ENCODE assay signal across 31 cellular contexts in genomic region chr6:62479722-62480121, GRCh38.
"Had no signal": no experiment of that assay in that cellular context is flagged by ENCODE, and none has a peak within 500 bp of the region (broad histone marks: within the 10 kb centered on the region; RNA-seq: fewer than 3 reads in every experiment).

No MANE protein-coding gene starts in this region.

- DNase-seq: activated CD4-positive, alpha-beta memory T cell treated with anti-CD3 and anti-CD28 coated beads, Interleukin-2, amount 10 ng/mL, durations not matched to agents 7 days and 5 days; activated CD4-positive, alpha-beta T cell treated with anti-CD3 and anti-CD28 coated beads, Interleukin-2, amount 10 ng/mL, durations not matched to agents 7 days and 5 days; activated CD4-positive, CD25-positive, alpha-beta regulatory T cell treated with anti-CD3 and anti-CD28 coated beads, Interleukin-2, amount 50 U/mL, for 72 hours; activated CD8-positive, alpha-beta memory T cell treated with anti-CD3 and anti-CD28 coated beads, Interleukin-2, amount 50 U/mL, for 48 hours; activated gamma-delta T cell; activated naive CD4-positive, alpha-beta T cell treated with anti-CD3 and anti-CD28 coated beads, Interleukin-2, amount 10 ng/mL, durations not matched to agents 7 days and 5 days; activated naive CD8-positive, alpha-beta T cell treated with anti-CD3 and anti-CD28 coated beads, Interleukin-2, amount 10 ng/mL, durations not matched to agents 7 days and 5 days; activated T-cell treated with anti-CD3 and anti-CD28 coated beads, Interleukin-2, amount 50 U/mL, for 24 hours; cerebellar nuclear complex; colonic mucosa; effector CD8-positive, alpha-beta T cell; gastrocnemius medialis; kidney glomerular epithelial cell; left ventricle myocardium inferior; naive B cell; nephron progenitor cell; retina; sigmoid colon; small intestine; stimulated activated CD4-positive, alpha-beta T cell treated with anti-CD3 and anti-CD28 coated beads, Interleukin-1b, Interleukin-23, amount 100 ng/mL, for 48 hours; stimulated activated CD4-positive, alpha-beta T cell treated with anti-CD3 and anti-CD28 coated beads, Interleukin-4, amount 100 ng/mL, for 4 hours; stimulated activated CD8-positive, alpha-beta memory T cell treated with anti-CD3 and anti-CD28 coated beads, Interleukin-4, amount 100 ng/mL, for 48 hours; stimulated activated naive CD8-positive, alpha-beta T cell treated with anti-CD3 and anti-CD28 coated beads, Interleukin-15, amount 100 ng/mL, for 72 hours; substantia nigra; T-helper 9 cell; WERI-Rb-1 had no signal

- H3K27ac ChIP-seq: ascending aorta, cardiac muscle cell, colonic mucosa, gastrocnemius medialis, hepatocyte, left ventricle myocardium inferior, neutrophil, sigmoid colon, WERI-Rb-1 had no signal

- H3K4me2 ChIP-seq: hepatocyte had no signal

- ATAC-seq: gastrocnemius medialis; stimulated activated memory B cell treated with anti-CD40 and anti-IgM and Interleukin-4, amounts not matched to agents 10 μg/mL and 1 μg/mL and 100 μg/mL, for 72 hours; stimulated activated naive CD8-positive, alpha-beta T cell treated with anti-CD3 and anti-CD28 coated beads, Interleukin-15, amount 100 ng/mL, for 72 hours had no signal

- H3K9me3 ChIP-seq: ascending aorta, colonic mucosa, gastrocnemius medialis, neutrophil, sigmoid colon had no signal

- H2AFZ ChIP-seq: hepatocyte had no signal

- H3K4me1 ChIP-seq: ascending aorta, colonic mucosa, gastrocnemius medialis, left ventricle myocardium inferior, sigmoid colon had no signal

- H3K79me2 ChIP-seq: hepatocyte had no signal

- H3K36me3 ChIP-seq: ascending aorta, cardiac muscle cell, colonic mucosa, gastrocnemius medialis, left ventricle myocardium inferior, neutrophil, sigmoid colon, WERI-Rb-1 had no signal

- H3K27me3 ChIP-seq: ascending aorta, cardiac muscle cell, colonic mucosa, gastrocnemius medialis, hepatocyte, neutrophil, sigmoid colon had no signal

- H3K4me3 ChIP-seq: ascending aorta, cardiac muscle cell, colonic mucosa, gastrocnemius medialis, hepatocyte, left ventricle myocardium inferior, sigmoid colon had no signal

- FAIRE-seq: small intestine had no signal
